8 cellular contexts compared by ENCODE assay signal in the genomic region with DNA sequence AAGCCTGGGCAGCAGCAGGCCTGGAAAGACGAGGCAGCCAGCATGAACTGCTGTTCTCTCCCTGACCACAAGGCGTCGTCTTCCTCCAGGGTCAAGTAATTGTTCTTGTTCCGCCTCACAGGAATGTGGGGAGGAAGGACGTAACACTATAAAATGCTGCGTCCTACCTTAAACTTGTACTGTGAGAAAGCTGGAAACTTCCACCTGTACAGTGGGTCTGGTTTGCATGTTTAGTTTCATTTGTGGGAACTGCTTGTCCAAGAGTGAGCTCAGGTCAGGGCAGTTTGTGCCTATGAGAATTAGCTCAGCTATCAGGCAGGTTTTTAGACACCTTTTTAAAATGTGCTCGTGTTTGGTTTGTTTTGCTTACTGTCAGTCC. TPM values are rescaled to one million over a fixed set of nuclear protein-coding genes. Genes with fewer than 3 reads are reported as not detected.
A peak's percentile ranks its signal among the peaks of the same experiment; 100 is the strongest.
DNase-seq lines count a peak whose midpoint lies in the region; ATAC-seq and TF ChIP-seq lines count a peak whose summit lies in the region.

No MANE protein-coding gene starts in this region.

- H3K27me3 Mint-ChIP-seq in activated CD4-positive, alpha-beta memory T cell treated with anti-CD3 and anti-CD28 coated beads, Interleukin-2, amount 10 ng/mL, durations not matched to agents 7 days and 5 days, result no peaks in the 10 kb centered on the region
- H3K27me3 Mint-ChIP-seq in glutamatergic neuron (ENCODE audit: unreplicated experiment), result peaks cover 2% of the 10 kb centered on the region

- CTCF ChIA-PET in activated CD4-positive, alpha-beta memory T cell treated with anti-CD3 and anti-CD28 coated beads, Interleukin-2, amount 10 ng/mL, durations not matched to agents 7 days and 5 days (lab: Charles Lee), result interaction anchor here (0.8 to 3.3 kb wide), 6 partner anchors 8 to 321 kb away, joined by 3 to 14 read pairs (median 4); no protein-coding TSS in a partner anchor

- H3K9me3 Mint-ChIP-seq in activated CD4-positive, alpha-beta memory T cell treated with anti-CD3 and anti-CD28 coated beads, Interleukin-2, amount 10 ng/mL, durations not matched to agents 7 days and 5 days, result no peaks in the 10 kb centered on the region
- H3K9me3 Mint-ChIP-seq in glutamatergic neuron (ENCODE audit: unreplicated experiment), result peaks cover 12% of the 10 kb centered on the region

- intact Hi-C loops in posterior cingulate gyrus (cut with DNase I), result no loop called here

- H3K36me3 Mint-ChIP-seq in activated CD4-positive, alpha-beta memory T cell treated with anti-CD3 and anti-CD28 coated beads, Interleukin-2, amount 10 ng/mL, durations not matched to agents 7 days and 5 days (ENCODE audit: low read depth), result peaks cover 16% of the 10 kb centered on the region
- H3K36me3 Mint-ChIP-seq in glutamatergic neuron (ENCODE audit: unreplicated experiment), result peaks cover 11% of the 10 kb centered on the region

- peak; percentile 96 for TF ChIP-seq CTCF in LNCAP (IDR thresholded peaks at IDR 0.05)
- TF ChIP-seq CTCF in glutamatergic neuron (IDR thresholded peaks at IDR 0.05; ENCODE audit: partially characterized antibody, unreplicated experiment), result peak; percentile 96

- no peaks in the 10 kb centered on the region for H3K4me1 Mint-ChIP-seq in activated CD4-positive, alpha-beta memory T cell treated with anti-CD3 and anti-CD28 coated beads, Interleukin-2, amount 10 ng/mL, durations not matched to agents 7 days and 5 days
- peaks cover 7% of the 10 kb centered on the region for H3K4me1 Mint-ChIP-seq in glutamatergic neuron (ENCODE audit: low read depth, unreplicated experiment)

- POLR2A ChIA-PET in activated CD4-positive, alpha-beta memory T cell treated with anti-CD3 and anti-CD28 coated beads, Interleukin-2, amount 10 ng/mL, durations not matched to agents 7 days and 5 days (lab: Charles Lee), result no interaction called here

- DNase-seq in activated T-cell treated with anti-CD3 and anti-CD28 coated beads for 48 hours (ENCODE audit: low read depth) (peak; percentile 17), activated T-cell treated with anti-CD3 and anti-CD28 coated beads for 4 hours (no peak), glutamatergic neuron (peak; percentile 88), posterior cingulate gyrus (peak in 8 of 10 donors; percentile 29 to 87 (median 51)), NCI-H774 (lab: John Stamatoyannopoulos, UW) (no peak)
- peak; percentile 22 for DNase-seq in activated CD4-positive, alpha-beta memory T cell treated with anti-CD3 and anti-CD28 coated beads, Interleukin-2, amount 10 ng/mL, durations not matched to agents 7 days and 5 days

- no peak overlapping the region for H3K4me3 Mint-ChIP-seq in activated CD4-positive, alpha-beta memory T cell treated with anti-CD3 and anti-CD28 coated beads, Interleukin-2, amount 10 ng/mL, durations not matched to agents 7 days and 5 days
- H3K4me3 Mint-ChIP-seq in glutamatergic neuron (ENCODE audit: unreplicated experiment), result no peak overlapping the region

- H3K27ac Mint-ChIP-seq in activated CD4-positive, alpha-beta memory T cell treated with anti-CD3 and anti-CD28 coated beads, Interleukin-2, amount 10 ng/mL, durations not matched to agents 7 days and 5 days, result no peak overlapping the region
- peak overlapping the region; percentile 59 for H3K27ac Mint-ChIP-seq in glutamatergic neuron (ENCODE audit: unreplicated experiment)

- peak; percentile 64 for ATAC-seq in GM21825 (IDR thresholded peaks at IDR 0.05; ENCODE audit: unreplicated experiment)

RNA-seq across cellular contexts. Expression of a gene that starts 55.2 kb away (rescaled TPM):
- total RNA-seq in activated CD4-positive, alpha-beta memory T cell treated with anti-CD3 and anti-CD28 coated beads, Interleukin-2, amount 10 ng/mL, durations not matched to agents 7 days and 5 days, result 10 to 100 TPM; 13.7 to 13.9 TPM
- 58.0 TPM for total RNA-seq in glutamatergic neuron (ENCODE audit: unreplicated experiment)

Comparison
In these comparisons a context has a peak if more than half of its experiments do, and no peak if none do; other contexts are left out.
1. DNase-seq: peak in activated T-cell treated with anti-CD3 and anti-CD28 coated beads for 48 hours (single experiment), activated CD4-positive, alpha-beta memory T cell treated with anti-CD3 and anti-CD28 coated beads, Interleukin-2, amount 10 ng/mL, durations not matched to agents 7 days and 5 days (single experiment), glutamatergic neuron (single experiment) and posterior cingulate gyrus (8 of 10); none in activated T-cell treated with anti-CD3 and anti-CD28 coated beads for 4 hours (single experiment) and NCI-H774 (single experiment).